Comparison of ENCODE assay signal across 18 cellular contexts in genomic region chr3:123320224-123320623, GRCh38.
"Had no signal": no experiment of that assay in that cellular context is flagged by ENCODE, and none has a peak within 500 bp of the region (broad histone marks: within the 10 kb centered on the region; RNA-seq: fewer than 3 reads in every experiment).

No MANE protein-coding gene starts in this region.

- H3K4me1 ChIP-seq: colonic mucosa, prostate gland, thyroid gland had no signal

- DNase-seq: activated B cell treated with CpG ODN at 0.5 μM for 24 hours; activated CD4-positive, alpha-beta T cell treated with anti-CD3 and anti-CD28 coated beads for 48 hours; activated CD8-positive, alpha-beta memory T cell treated with anti-CD3 and anti-CD28 coated beads, Interleukin-2, amount 50 U/mL, for 4 hours; activated CD8-positive, alpha-beta T cell treated with anti-CD3 and anti-CD28 coated beads, Interleukin-2, amount 10 ng/mL, durations not matched to agents 7 days and 5 days; activated gamma-delta T cell; activated T-cell treated with anti-CD3 and anti-CD28 coated beads, Interleukin-2, amount 50 U/mL, for 72 hours; caudate nucleus; colonic mucosa; effector CD4-positive, alpha-beta T cell; foreskin fibroblast; left colon; sigmoid colon; thyroid gland had no signal

- H3K27me3 ChIP-seq: colonic mucosa, sigmoid colon, thyroid gland had no signal

- H3K36me3 ChIP-seq: colonic mucosa, prostate gland, thyroid gland had no signal

- H3K9me3 Mint-ChIP-seq: activated B cell treated with CpG ODN at 0.5 μM for 24 hours; activated naive CD4-positive, alpha-beta T cell treated with anti-CD3 and anti-CD28 coated beads, Interleukin-2, amount 50 U/mL, for 72 hours; activated T-cell treated with anti-CD3 and anti-CD28 coated beads, Interleukin-2, amount 50 U/mL, for 72 hours; memory B cell; natural killer cell treated with Interleukin-12 subunit alpha and Interleukin-12 subunit beta and Interleukin-15 and Interleukin-18, amount 100 ng/mL, for 72 hours; stimulated activated effector memory CD8-positive, alpha-beta T cell treated with anti-CD3 and anti-CD28 coated beads, Interleukin-12 subunit alpha, Interleukin-12 subunit beta, amount 100 ng/mL, for 72 hours had no signal

- ATAC-seq: activated CD8-positive, alpha-beta T cell treated with anti-CD3 and anti-CD28 coated beads, Interleukin-2, amount 10 ng/mL, durations not matched to agents 7 days and 5 days; activated naive CD4-positive, alpha-beta T cell treated with anti-CD3 and anti-CD28 coated beads, Interleukin-2, amount 50 U/mL, for 72 hours; activated T-cell treated with anti-CD3 and anti-CD28 coated beads, Interleukin-2, amount 50 U/mL, for 72 hours; left colon; stimulated activated effector memory CD8-positive, alpha-beta T cell treated with anti-CD3 and anti-CD28 coated beads, Interleukin-12 subunit alpha, Interleukin-12 subunit beta, amount 100 ng/mL, for 72 hours had no signal

- H3K9me3 ChIP-seq: colonic mucosa, prostate gland, sigmoid colon, thyroid gland had no signal

- H3K27ac ChIP-seq: colonic mucosa, prostate gland, thyroid gland had no signal

- H3K27ac Mint-ChIP-seq: activated B cell treated with CpG ODN at 0.5 μM for 24 hours; activated CD8-positive, alpha-beta T cell treated with anti-CD3 and anti-CD28 coated beads, Interleukin-2, amount 10 ng/mL, durations not matched to agents 7 days and 5 days; activated naive CD4-positive, alpha-beta T cell treated with anti-CD3 and anti-CD28 coated beads, Interleukin-2, amount 50 U/mL, for 72 hours; activated T-cell treated with anti-CD3 and anti-CD28 coated beads, Interleukin-2, amount 50 U/mL, for 72 hours; memory B cell; natural killer cell treated with Interleukin-12 subunit alpha and Interleukin-12 subunit beta and Interleukin-15 and Interleukin-18, amount 100 ng/mL, for 72 hours; stimulated activated effector memory CD8-positive, alpha-beta T cell treated with anti-CD3 and anti-CD28 coated beads, Interleukin-12 subunit alpha, Interleukin-12 subunit beta, amount 100 ng/mL, for 72 hours had no signal

- H3K4me1 Mint-ChIP-seq: activated B cell treated with CpG ODN at 0.5 μM for 24 hours; memory B cell; stimulated activated effector memory CD8-positive, alpha-beta T cell treated with anti-CD3 and anti-CD28 coated beads, Interleukin-12 subunit alpha, Interleukin-12 subunit beta, amount 100 ng/mL, for 72 hours had no signal

- H3K4me3 Mint-ChIP-seq: activated B cell treated with CpG ODN at 0.5 μM for 24 hours; activated CD8-positive, alpha-beta T cell treated with anti-CD3 and anti-CD28 coated beads, Interleukin-2, amount 10 ng/mL, durations not matched to agents 7 days and 5 days; activated T-cell treated with anti-CD3 and anti-CD28 coated beads, Interleukin-2, amount 50 U/mL, for 72 hours; memory B cell; natural killer cell treated with Interleukin-12 subunit alpha and Interleukin-12 subunit beta and Interleukin-15 and Interleukin-18, amount 100 ng/mL, for 72 hours; stimulated activated effector memory CD8-positive, alpha-beta T cell treated with anti-CD3 and anti-CD28 coated beads, Interleukin-12 subunit alpha, Interleukin-12 subunit beta, amount 100 ng/mL, for 72 hours had no signal

- H3K36me3 Mint-ChIP-seq: activated naive CD4-positive, alpha-beta T cell treated with anti-CD3 and anti-CD28 coated beads, Interleukin-2, amount 50 U/mL, for 72 hours; memory B cell; natural killer cell treated with Interleukin-12 subunit alpha and Interleukin-12 subunit beta and Interleukin-15 and Interleukin-18, amount 100 ng/mL, for 72 hours; stimulated activated effector memory CD8-positive, alpha-beta T cell treated with anti-CD3 and anti-CD28 coated beads, Interleukin-12 subunit alpha, Interleukin-12 subunit beta, amount 100 ng/mL, for 72 hours had no signal

- H3K4me3 ChIP-seq: colonic mucosa, prostate gland, sigmoid colon, thyroid gland had no signal
